ENCODE assay signal across 1 cellular context in genomic region chr19:53659292-53659691, GRCh38.
TF ChIP-seq lines count a peak whose summit lies in the region.

No MANE protein-coding gene starts in this region.

TF ChIP-seq in H1, 55 proteins besides CTCF, POLR2A, EP300 and RAD21 (continued from another document):
- no peak for TF ChIP-seq POLR2AphosphoS5 (IDR thresholded peaks at IDR 0.05; ENCODE audit: low read depth, low read length)
- no peak for TF ChIP-seq KDM5A (IDR thresholded peaks at IDR 0.05; ENCODE audit: low read length)
- TF ChIP-seq SRF (IDR thresholded peaks at IDR 0.05; ENCODE audit: low read depth, low read length), result no peak
- TF ChIP-seq YY1 (IDR thresholded peaks at IDR 0.05; ENCODE audit: low read depth, low read length), result no peak
- TF ChIP-seq SIN3A (conservative IDR thresholded peaks at IDR 0.05 in 1 of 2, IDR thresholded peaks at IDR 0.05 in 1 of 2; ENCODE audit: low read depth in 1 of 2, low read length in 2 of 2), result no peak
- no peak for TF ChIP-seq CEBPB (IDR thresholded peaks at IDR 0.05; ENCODE audit: low read depth, low read length)
- TF ChIP-seq BACH1 (IDR thresholded peaks at IDR 0.05; ENCODE audit: low read length), result no peak
- TF ChIP-seq TCF12 (IDR thresholded peaks at IDR 0.05; ENCODE audit: low read depth, low read length), result no peak
